In the genomic region with DNA sequence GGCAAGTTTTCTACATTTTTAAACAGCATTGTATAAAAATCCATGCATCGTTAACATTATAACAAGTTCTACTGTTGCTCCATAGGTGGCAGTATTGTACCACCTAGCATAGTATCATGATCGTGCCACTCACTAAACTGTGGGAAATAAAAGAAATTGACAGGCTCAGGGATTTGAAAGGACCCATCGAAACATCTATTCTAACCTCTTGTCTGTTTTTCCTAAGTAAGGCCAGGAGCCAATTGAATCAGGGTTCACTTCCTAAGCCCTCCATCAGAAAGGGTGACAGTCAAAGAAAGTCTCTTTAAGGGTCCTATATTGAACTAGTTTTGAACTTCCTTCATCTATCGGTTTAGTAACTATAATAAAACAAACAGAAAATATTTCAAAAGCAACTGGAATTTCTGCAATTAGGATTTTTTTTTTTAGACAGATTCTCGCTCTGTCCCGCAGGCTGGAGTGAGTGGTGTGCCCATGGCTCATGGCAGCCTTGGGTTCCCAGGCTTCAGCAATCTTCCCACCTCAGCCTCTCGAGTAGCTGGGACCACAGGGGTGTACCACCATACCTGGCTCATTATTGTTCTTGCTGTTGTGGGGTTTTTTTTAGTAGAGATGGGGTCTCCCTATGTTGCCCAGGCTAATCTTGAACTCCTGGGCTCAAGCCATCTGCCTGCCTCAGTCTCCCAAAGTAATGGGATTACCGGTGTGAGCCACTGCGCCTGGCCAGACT, we compare ENCODE assay signal across 8 cellular contexts. TPM values are rescaled to one million over a fixed set of nuclear protein-coding genes. Genes with fewer than 3 reads are reported as not detected.
A peak's percentile ranks its signal among the peaks of the same experiment; 100 is the strongest.
DNase-seq lines count a peak whose midpoint lies in the region; ATAC-seq and TF ChIP-seq lines count a peak whose summit lies in the region.

No MANE protein-coding gene starts in this region.

- H3K27me3 ChIP-seq in mammary epithelial cell (ENCODE audit: insufficient read depth, low read length) (no peaks in the 10 kb centered on the region), tibial nerve (no peaks in the 10 kb centered on the region)

- BruUV-seq in mammary epithelial cell (replicated peaks; lab: Mats Ljungman, UMichigan), result no TSS peak

- H3K4me3 ChIP-seq in mammary epithelial cell (replicated peaks in 1 of 3; ENCODE audit: insufficient read depth in 1 of 3, low read depth in 2 of 3, low read length in 3 of 3) (no peak overlapping the region), tibial nerve (no peak overlapping the region)

- H3K79me2 ChIP-seq in mammary epithelial cell (ENCODE audit: insufficient read depth, low read length), result no peaks in the 10 kb centered on the region

- dilution Hi-C loops in mammary epithelial cell (cut with HindIII; ENCODE audit: low sequenced_read_pairs), result no loop called here

- no peak for TF ChIP-seq EP300 in tibial nerve (IDR thresholded peaks at IDR 0.05)

- no peak overlapping the region for H3K9ac ChIP-seq in mammary epithelial cell (ENCODE audit: insufficient read depth, low read length)

- in situ Hi-C loops in mammary epithelial cell (cut with MboI; ENCODE audit: low sequenced_read_pairs in 2 of 2), result loop anchor here (5.0 to 25.0 kb wide), 3 partner anchors 135 to 630 kb away; no protein-coding TSS in a partner anchor

- CTCF ChIA-PET in mammary epithelial cell (lab: Charles Lee; ENCODE audit: low non-redundant PET), result interaction anchor here (0.9 kb wide), 1 partner anchor 66 kb away, joined by 3 read pairs; no protein-coding TSS in a partner anchor

- TF ChIP-seq CTCF in mammary epithelial cell (conservative IDR thresholded peaks at IDR 0.05 in 1 of 2, IDR thresholded peaks at IDR 0.05 in 1 of 2; ENCODE audit: extremely low read depth in 1 of 2, insufficient read depth in 1 of 2, low read depth in 1 of 2, low read length in 2 of 2), result peak; percentile 84 to 90
- TF ChIP-seq CTCF in tibial nerve (IDR thresholded peaks at IDR 0.05), result peak; percentile 80 to 85 (median 84)

- H3K27ac ChIP-seq in mammary epithelial cell (ENCODE audit: insufficient read depth, low read depth, low read length) (no peak overlapping the region), tibial nerve (peak overlapping the region in 1 of 4 donors; percentile 22)

- TF ChIP-seq POLR2A in tibial nerve (IDR thresholded peaks at IDR 0.05), result no peak

- H4K20me1 ChIP-seq in mammary epithelial cell (ENCODE audit: insufficient read depth, low read length), result no peaks in the 10 kb centered on the region

- WGBS in mammary epithelial cell (ENCODE audit: low coverage, missing lambda C conversion rate), result 62% methylated on average over 9 of the region's 9 CpGs
- 48 to 53% methylated on average over 9 of the region's 9 CpGs for WGBS in tibial nerve, 2 donors

- intact Hi-C loops in mammary epithelial cell (cut with micrococcal nuclease), result loop anchor here (1.0 to 10.0 kb wide), 5 partner anchors 136 to 631 kb away; no protein-coding TSS in a partner anchor

- H3K36me3 ChIP-seq in mammary epithelial cell (ENCODE audit: insufficient read depth, low read length) (peaks cover 2% of the 10 kb centered on the region), tibial nerve (no peaks in the 10 kb centered on the region)

- H3K9me3 ChIP-seq in mammary epithelial cell (replicated peaks; ENCODE audit: insufficient read depth, low read length), result no peaks in the 10 kb centered on the region
- no peaks in the 10 kb centered on the region for H3K9me3 ChIP-seq in tibial nerve

- no peaks in the 10 kb centered on the region for H3K4me1 ChIP-seq in mammary epithelial cell (ENCODE audit: insufficient read depth, low read length)
- H3K4me1 ChIP-seq in tibial nerve, result peaks cover 0 to 5% (median 0%) of the 10 kb centered on the region in 4 donors

- no peak overlapping the region for H3K4me2 ChIP-seq in mammary epithelial cell (ENCODE audit: insufficient read depth, low read depth, low read length)

- ATAC-seq in GM18502 (IDR thresholded peaks at IDR 0.05; ENCODE audit: poor library complexity, unreplicated experiment), result peak; percentile 85
- ATAC-seq in HG03039 (IDR thresholded peaks at IDR 0.05; ENCODE audit: unreplicated experiment), result peak; percentile 62

- no peak overlapping the region for H2AFZ ChIP-seq in mammary epithelial cell (ENCODE audit: low read depth, low read length)

- DNase-seq in COLO668 (lab: John Stamatoyannopoulos, UW; ENCODE audit: unreplicated experiment) (peak; percentile 1), NCI-H460 (ENCODE audit: extremely low read depth, low read depth) (peak; percentile 26), mammary epithelial cell (peak; percentile 28), kidney tubule cell (ENCODE audit: low spot score) (peak; percentile 58), tibial nerve (ENCODE audit: low spot score in 2 of 2) (peak in 1 of 2 donors; percentile 30)
- no peak for DNase-seq in activated naive CD4-positive, alpha-beta T cell treated with Interleukin-2 at 50 U/mL for 16 hours

RNA-seq across cellular contexts. Expression of a gene that starts 9.4 kb away (rescaled TPM):
- 43.5 and 44.2 TPM in 2 replicates for total RNA-seq in NCI-H460 (2014; rRNA removed; shearing (Covaris generic))
- 29.4 and 36.1 TPM in 2 replicates for polyA plus RNA-seq in NCI-H460 (2014; cell fraction: nucleus; rRNA removed)
- total RNA-seq in mammary epithelial cell (10 to 100 TPM; 30.3 to 35.4 TPM), tibial nerve (1 to 10 TPM; 6.1 to 9.3 (median 7.5) TPM)
- 15.7 TPM for polyA plus RNA-seq in mammary epithelial cell
- polyA minus RNA-seq in mammary epithelial cell, result 18.2 TPM

RNA-seq across cellular contexts. Expression of a gene that starts 36.2 kb away (rescaled TPM):
- total RNA-seq in NCI-H460 (2014; rRNA removed; shearing (Covaris generic)), result 18.0 and 18.6 TPM in 2 replicates
- polyA plus RNA-seq in NCI-H460 (2014; cell fraction: nucleus; rRNA removed), result 7.2 and 13.0 TPM in 2 replicates
- total RNA-seq in mammary epithelial cell (10 to 100 TPM; 32.0 to 35.9 TPM), tibial nerve (10 to 100 TPM; 17.3 to 28.2 (median 25.1) TPM)
- polyA plus RNA-seq in mammary epithelial cell, result 29.1 TPM
- 32.1 TPM for polyA minus RNA-seq in mammary epithelial cell
